8 cellular contexts compared by ENCODE assay signal in the genomic region with DNA sequence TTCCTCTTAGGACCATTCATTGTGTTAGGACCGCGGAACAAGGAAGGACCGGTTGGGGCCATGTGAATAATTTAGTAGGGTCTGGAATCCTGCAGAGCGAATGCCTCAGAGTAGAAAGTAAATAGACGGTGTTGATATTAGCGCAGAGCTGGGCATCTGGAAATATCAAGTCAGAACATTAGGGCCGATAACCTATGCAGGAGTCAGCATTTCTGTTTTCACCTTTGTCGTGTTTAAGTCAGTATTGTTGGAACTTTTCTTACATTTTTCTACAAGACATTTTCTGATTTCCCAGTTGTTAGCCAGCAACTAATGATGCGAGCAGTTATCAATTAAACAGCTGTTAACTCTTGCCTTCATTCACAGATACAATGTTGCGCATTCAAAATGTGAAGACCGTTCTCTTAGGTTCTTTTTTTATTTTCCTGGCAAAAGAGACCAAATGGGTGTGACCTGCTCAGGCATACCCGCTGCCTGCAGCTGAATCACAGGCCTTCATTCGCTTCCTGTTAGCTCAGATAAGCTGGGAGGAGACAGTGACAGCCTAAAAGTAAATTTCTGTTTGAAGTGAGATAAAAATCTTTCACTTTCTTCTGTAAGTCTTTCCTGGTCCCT. TPM values are rescaled to one million over a fixed set of nuclear protein-coding genes. Genes with fewer than 3 reads are reported as not detected.
A peak's percentile ranks its signal among the peaks of the same experiment; 100 is the strongest.
DNase-seq lines count a peak whose midpoint lies in the region; ATAC-seq and TF ChIP-seq lines count a peak whose summit lies in the region.

No MANE protein-coding gene starts in this region.

- no peak for TF ChIP-seq CTCF in CD8-positive, alpha-beta T cell (IDR thresholded peaks at IDR 0.05)
- TF ChIP-seq CTCF in RWPE2 (IDR thresholded peaks at IDR 0.05; ENCODE audit: poor library complexity, severe bottlenecking) (no peak), prostate gland (IDR thresholded peaks at IDR 0.05) (peak in 1 of 4 experiments; percentile 10)

- peaks cover 45% of the 10 kb centered on the region for H3K4me1 Mint-ChIP-seq in CD8-positive, alpha-beta T cell (ENCODE audit: low read depth)

- no peaks in the 10 kb centered on the region for H3K9me3 Mint-ChIP-seq in CD8-positive, alpha-beta T cell

- POLR2A ChIA-PET in CD8-positive, alpha-beta T cell (lab: Charles Lee) = interaction anchor here (0.9 to 4.2 kb wide), 6 partner anchors 10 to 241 kb away, joined by 3 to 30 read pairs (median 6); a partner anchor contains a TSS

- H3K36me3 ChIP-seq in CD8-positive, alpha-beta T cell (ENCODE audit: insufficient read depth, low read length) = no peaks in the 10 kb centered on the region
- H3K36me3 ChIP-seq in RWPE2 (ENCODE audit: low read depth) = peaks cover 21% of the 10 kb centered on the region
- no peaks in the 10 kb centered on the region for H3K36me3 ChIP-seq in prostate gland

- H3K4me3 ChIP-seq in CD8-positive, alpha-beta T cell (ENCODE audit: low read depth, low read length) = peak overlapping the region; percentile 83
- H3K4me3 ChIP-seq in RWPE2 (ENCODE audit: severe bottlenecking) = peak overlapping the region; percentile 81
- H3K4me3 ChIP-seq in prostate gland = peak overlapping the region; percentile 74 to 95

- H3K9me3 ChIP-seq in CD8-positive, alpha-beta T cell (ENCODE audit: low read length) = no peaks in the 10 kb centered on the region
- no peaks in the 10 kb centered on the region for H3K9me3 ChIP-seq in RWPE2 (ENCODE audit: severe bottlenecking)
- no peaks in the 10 kb centered on the region for H3K9me3 ChIP-seq in prostate gland

- peak overlapping the region; percentile 99 for H3K4me3 Mint-ChIP-seq in CD8-positive, alpha-beta T cell

- H3K27me3 ChIP-seq in CD8-positive, alpha-beta T cell (ENCODE audit: insufficient read depth, low read length) = no peaks in the 10 kb centered on the region
- H3K27me3 ChIP-seq in RWPE2 (ENCODE audit: insufficient read depth, poor library complexity, severe bottlenecking) (no peaks in the 10 kb centered on the region), prostate gland (replicated peaks; ENCODE audit: insufficient read depth) (no peaks in the 10 kb centered on the region)

- WGBS in prostate gland = 3% methylated on average over 13 of the region's 13 CpGs

- intact Hi-C loops in CD8-positive, alpha-beta T cell (cut with DNase I, micrococcal nuclease) = loop anchor here (1.0 to 10.0 kb wide), 5 partner anchors 40 to 553 kb away; a partner anchor contains a TSS
- intact Hi-C loops in left ventricle myocardium superior (cut with micrococcal nuclease) = no loop called here
- intact Hi-C loops in prostate gland (cut with DNase I) = loop anchor here (5.0 kb wide), 2 partner anchors 35 to 40 kb away; a partner anchor contains a TSS

- peak in 6 of 7 experiments; percentile 28 to 72 (median 61) for DNase-seq in CD8-positive, alpha-beta T cell
- DNase-seq in RWPE2 (ENCODE audit: low spot score) = no peak
- DNase-seq in left ventricle myocardium superior = peak; percentile 45
- peak; percentile 67 for DNase-seq in prostate gland (ENCODE audit: low spot score)

- CTCF ChIA-PET in CD8-positive, alpha-beta T cell (lab: Charles Lee) = interaction anchor here (0.6 to 2.8 kb wide), 6 partner anchors 17 to 53 kb away, joined by 3 to 12 read pairs (median 4); no protein-coding TSS in a partner anchor

- peak overlapping the region; percentile 67 for H3K27ac ChIP-seq in CD8-positive, alpha-beta T cell (ENCODE audit: low read depth, low read length)
- H3K27ac ChIP-seq in RWPE2 (ENCODE audit: poor library complexity, severe bottlenecking) (peak overlapping the region; percentile 99), angular gyrus (ENCODE audit: low read depth, low read length) (peak overlapping the region; percentile 97), prostate gland (peak overlapping the region; percentile 96 to 98)

- no peaks in the 10 kb centered on the region for H3K27me3 Mint-ChIP-seq in CD8-positive, alpha-beta T cell (ENCODE audit: low read depth)

- ATAC-seq in CD8-positive, alpha-beta T cell = peak; percentile 41
- peak; percentile 1 for ATAC-seq in HG02981 (IDR thresholded peaks at IDR 0.05; ENCODE audit: unreplicated experiment)
- peak; percentile 25 for ATAC-seq in RWPE2 (ENCODE audit: low read depth)
- peak; percentile 5 for ATAC-seq in left ventricle myocardium superior
- no peak for ATAC-seq in HG02571 (IDR thresholded peaks at IDR 0.05; ENCODE audit: unreplicated experiment)
- ATAC-seq in GM18519 (IDR thresholded peaks at IDR 0.05; ENCODE audit: low FRiP score, unreplicated experiment) = no peak

- no peak for TF ChIP-seq POLR2A in prostate gland (IDR thresholded peaks at IDR 0.05)

- peaks cover 7% of the 10 kb centered on the region for H3K36me3 Mint-ChIP-seq in CD8-positive, alpha-beta T cell

- H3K27ac Mint-ChIP-seq in CD8-positive, alpha-beta T cell = peak overlapping the region; percentile 97

- H3K4me1 ChIP-seq in CD8-positive, alpha-beta T cell (ENCODE audit: insufficient read depth, low read length) = peaks cover 34% of the 10 kb centered on the region
- H3K4me1 ChIP-seq in RWPE2 (ENCODE audit: insufficient read depth, poor library complexity, severe bottlenecking) (peaks cover 23% of the 10 kb centered on the region), prostate gland (replicated peaks) (peaks cover 19% of the 10 kb centered on the region)

RNA-seq across cellular contexts. Expression of a gene that starts 1.0 kb away (rescaled TPM):
- 100 to 1,000 TPM; 121 to 123 TPM for total RNA-seq in CD8-positive, alpha-beta T cell
- total RNA-seq in left ventricle myocardium superior (1,059 TPM), prostate gland (100 to 1,000 TPM; 470 to 513 TPM)

RNA-seq across cellular contexts. Expression of a gene that starts 34.4 kb away (rescaled TPM):
- total RNA-seq in CD8-positive, alpha-beta T cell = not detected
- total RNA-seq in left ventricle myocardium superior (not detected), prostate gland (1 to 10 TPM; 4.3 to 6.4 TPM)

RNA-seq across cellular contexts. Expression of a gene that starts 40.4 kb away (rescaled TPM):
- total RNA-seq in CD8-positive, alpha-beta T cell = 100 to 1,000 TPM; 133 to 137 TPM
- total RNA-seq in left ventricle myocardium superior (49.6 TPM), prostate gland (10 to 100 TPM; 34.4 to 85.8 TPM)

Comparison
In these comparisons a context has a peak if more than half of its experiments do, and no peak if none do; other contexts are left out.
1. ATAC-seq: peak in CD8-positive, alpha-beta T cell (single experiment), HG02981 (single experiment), RWPE2 (single experiment) and left ventricle myocardium superior (single experiment); none in HG02571 (single experiment) and GM18519 (single experiment).
2. Peak in every context shown above with its lines, with median percentiles within 50 percentile points of each other: H3K27ac ChIP-seq and H3K4me3 ChIP-seq.